In the genomic region with DNA sequence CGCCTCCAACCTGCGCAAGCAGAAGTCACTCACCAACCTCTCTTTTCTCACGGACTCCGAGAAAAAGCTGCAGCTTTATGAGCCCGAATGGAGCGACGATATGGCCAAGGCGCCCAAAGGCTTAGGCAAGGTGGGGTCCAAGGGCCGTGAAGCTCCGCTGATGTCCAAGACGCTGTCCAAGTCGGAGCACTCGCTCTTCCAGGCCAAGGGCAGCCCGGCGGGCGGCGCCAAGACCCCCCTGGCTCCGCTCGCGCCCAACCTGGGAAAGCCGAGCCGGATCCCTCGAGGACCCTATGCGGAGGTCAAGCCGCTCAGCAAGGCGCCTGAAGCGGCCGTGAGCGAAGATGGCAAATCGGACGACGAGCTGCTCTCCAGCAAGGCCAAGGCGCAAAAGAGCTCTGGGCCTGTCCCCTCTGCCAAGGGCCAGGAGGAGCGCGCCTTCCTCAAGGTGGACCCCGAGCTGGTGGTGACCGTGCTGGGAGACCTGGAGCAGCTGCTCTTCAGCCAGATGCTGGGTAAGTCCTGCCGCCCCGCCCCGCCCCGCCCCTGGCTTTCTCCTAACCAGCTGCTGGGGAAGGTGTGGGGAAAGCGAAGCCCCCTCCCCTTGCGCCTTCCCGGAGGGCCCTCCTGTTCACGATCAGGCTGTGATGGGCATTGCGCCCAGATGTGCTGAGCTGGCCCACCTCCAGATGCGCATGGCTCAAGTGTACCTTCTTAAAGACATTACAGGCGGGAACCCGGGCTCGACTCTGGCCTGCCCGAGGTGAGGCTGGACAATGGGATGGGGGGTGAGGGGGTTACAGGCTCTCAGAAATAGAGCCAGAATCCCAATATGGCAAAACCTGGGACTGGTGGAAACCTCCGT, we compare ENCODE assay signal across 8 cellular contexts.
DNase-seq lines count a peak whose midpoint lies in the region; ATAC-seq and TF ChIP-seq lines count a peak whose summit lies in the region.

No MANE protein-coding gene starts in this region.

- TF ChIP-seq CTCF in astrocyte of the spinal cord (IDR thresholded peaks at IDR 0.05; ENCODE audit: low read depth, low read length) (no peak), kidney epithelial cell (IDR thresholded peaks at IDR 0.05; ENCODE audit: insufficient read depth, low read length, poor library complexity, severe bottlenecking) (no peak), upper lobe of left lung (IDR thresholded peaks at IDR 0.05) (no peak)

- no peak overlapping the region for H3K27ac ChIP-seq in upper lobe of left lung

- no peak for TF ChIP-seq EP300 in upper lobe of left lung (IDR thresholded peaks at IDR 0.05)

- H3K36me3 ChIP-seq in kidney epithelial cell (ENCODE audit: control insufficient read depth, insufficient read depth, low read length) (no peaks in the 10 kb centered on the region), upper lobe of left lung (peaks cover 0 to 9% (median 0%) of the 10 kb centered on the region in 4 donors)

- intact Hi-C loops in posterior vena cava (cut with DNase I): no loop called here

- H3K27me3 ChIP-seq in kidney epithelial cell (ENCODE audit: control insufficient read depth, insufficient read depth, low read length) (no peaks in the 10 kb centered on the region), upper lobe of left lung (peaks cover 0 to 4% (median 1%) of the 10 kb centered on the region in 4 donors)

- DNase-seq in NCI-H2081 (lab: John Stamatoyannopoulos, UW): peak; percentile 53 to 61
- no peak for DNase-seq in NCI-H2081 treated with DMSO at 0.1 percent for 48 hours (lab: John Stamatoyannopoulos, UW)
- DNase-seq in astrocyte of the spinal cord (ENCODE audit: low read depth, low spot score): peak; percentile 64
- DNase-seq in kidney epithelial cell (ENCODE audit: low read depth): no peak
- peak in 1 of 2 donors; percentile 83 for DNase-seq in upper lobe of left lung
- no peak for DNase-seq in posterior vena cava (ENCODE audit: low spot score)

- no peak for TF ChIP-seq POLR2A in upper lobe of left lung (IDR thresholded peaks at IDR 0.05)

- WGBS in upper lobe of left lung, 2 donors: 55 to 69% methylated on average over 2 to 48 of the region's 52 CpGs

- H3K9me3 ChIP-seq in upper lobe of left lung: no peaks in the 10 kb centered on the region

- in situ Hi-C loops in astrocyte of the spinal cord (cut with HindIII; ENCODE audit: low sequenced_read_pairs): no loop called here

- ATAC-seq in upper lobe of left lung (ENCODE audit: low FRiP score in 2 of 2) (peak in 1 of 2 donors; percentile 6), GM19463 (IDR thresholded peaks at IDR 0.05; ENCODE audit: unreplicated experiment) (no peak), HG02970 (IDR thresholded peaks at IDR 0.05; ENCODE audit: low FRiP score, unreplicated experiment) (no peak)

- H3K4me3 ChIP-seq in astrocyte of the spinal cord (ENCODE audit: low read depth, low read length) (peak overlapping the region; percentile 61), kidney epithelial cell (ENCODE audit: low read depth, low read length) (peak overlapping the region; percentile 46), upper lobe of left lung (peak overlapping the region in 3 of 4 donors; percentile 46 to 62 (median 47))

- H3K4me1 ChIP-seq in upper lobe of left lung: peaks cover 22 to 34% (median 33%) of the 10 kb centered on the region in 4 donors

Comparison
In these comparisons a context has a peak if more than half of its experiments do, and no peak if none do; other contexts are left out.
1. DNase-seq: peak in NCI-H2081 (2 of 2) and astrocyte of the spinal cord (single experiment); none in NCI-H2081 treated with DMSO at 0.1 percent for 48 hours (single experiment), kidney epithelial cell (single experiment) and posterior vena cava (single experiment).
2. Peak in every context shown above with its lines, with median percentiles within 50 percentile points of each other: H3K4me3 ChIP-seq.